ENCODE assay signal across 31 cellular contexts in the genomic region with DNA sequence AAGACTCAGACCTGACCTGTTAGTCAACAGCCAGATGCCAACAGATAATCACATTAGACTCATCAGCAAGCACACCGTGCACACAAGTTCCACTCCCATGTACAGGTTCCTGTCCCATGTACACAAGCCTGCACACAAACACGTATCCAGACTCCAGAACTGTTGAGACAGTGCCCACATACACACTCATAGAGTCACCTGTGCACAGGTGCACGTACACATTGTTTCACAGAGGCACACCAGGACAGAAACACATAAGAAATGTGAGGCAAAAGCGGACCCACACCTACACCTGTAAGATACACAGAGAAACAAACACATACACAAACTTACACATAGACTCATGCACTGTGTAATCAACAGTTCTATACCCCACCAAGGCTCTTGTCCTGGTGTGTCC.
"Had no signal": no experiment of that assay in that cellular context is flagged by ENCODE, and none has a peak within 500 bp of the region (broad histone marks: within the 10 kb centered on the region; RNA-seq: fewer than 3 reads in every experiment).

No MANE protein-coding gene starts in this region.

- H3K4me3 Mint-ChIP-seq: activated CD8-positive, alpha-beta memory T cell treated with anti-CD3 and anti-CD28 coated beads, Interleukin-2, amount 10 ng/mL, durations not matched to agents 7 days and 5 days; activated CD8-positive, alpha-beta T cell treated with anti-CD3 and anti-CD28 coated beads, Interleukin-2, amount 10 ng/mL, durations not matched to agents 7 days and 5 days; activated naive CD4-positive, alpha-beta T cell treated with anti-CD3 and anti-CD28 coated beads, Interleukin-2, amount 50 U/mL, for 24 hours; activated naive CD8-positive, alpha-beta T cell treated with anti-CD3 and anti-CD28 coated beads, Interleukin-2, amount 50 U/mL, for 24 hours; central memory CD8-positive, alpha-beta T cell; mesothelial cell of epicardium; nephron progenitor cell; stimulated activated memory B cell treated with anti-CD40 and anti-IgM and Interleukin-4, amounts not matched to agents 10 μg/mL and 1 μg/mL and 100 μg/mL, for 72 hours; stimulated activated naive CD8-positive, alpha-beta T cell treated with anti-CD3 and anti-CD28 coated beads, Interleukin-15, amount 100 ng/mL, for 72 hours had no signal

- H3K9me3 Mint-ChIP-seq: activated naive CD4-positive, alpha-beta T cell treated with anti-CD3 and anti-CD28 coated beads, Interleukin-2, amount 50 U/mL, for 24 hours; activated naive CD8-positive, alpha-beta T cell treated with anti-CD3 and anti-CD28 coated beads, Interleukin-2, amount 50 U/mL, for 24 hours; central memory CD8-positive, alpha-beta T cell; stimulated activated naive CD8-positive, alpha-beta T cell treated with anti-CD3 and anti-CD28 coated beads, Interleukin-15, amount 100 ng/mL, for 72 hours had no signal

- H3K27ac ChIP-seq: gastrocnemius medialis, hepatocyte, right atrium auricular region, thyroid gland, upper lobe of right lung had no signal

- H3K27ac Mint-ChIP-seq: activated CD8-positive, alpha-beta memory T cell treated with anti-CD3 and anti-CD28 coated beads, Interleukin-2, amount 10 ng/mL, durations not matched to agents 7 days and 5 days; activated naive CD4-positive, alpha-beta T cell treated with anti-CD3 and anti-CD28 coated beads, Interleukin-2, amount 50 U/mL, for 24 hours; activated naive CD8-positive, alpha-beta T cell treated with anti-CD3 and anti-CD28 coated beads, Interleukin-2, amount 50 U/mL, for 24 hours; mesothelial cell of epicardium; naive B cell; nephron progenitor cell; stimulated activated memory B cell treated with anti-CD40 and anti-IgM and Interleukin-4, amounts not matched to agents 10 μg/mL and 1 μg/mL and 100 μg/mL, for 72 hours; stimulated activated naive CD8-positive, alpha-beta T cell treated with anti-CD3 and anti-CD28 coated beads, Interleukin-15, amount 100 ng/mL, for 72 hours had no signal

- H3K4me3 ChIP-seq: gastrocnemius medialis, hepatocyte, right atrium auricular region, smooth muscle cell, thyroid gland, upper lobe of right lung had no signal

- H3K27me3 ChIP-seq: hepatocyte, right atrium auricular region, thyroid gland, upper lobe of right lung had no signal

- H3K27me3 Mint-ChIP-seq: activated naive CD4-positive, alpha-beta T cell treated with anti-CD3 and anti-CD28 coated beads, Interleukin-2, amount 50 U/mL, for 24 hours; activated naive CD8-positive, alpha-beta T cell treated with anti-CD3 and anti-CD28 coated beads, Interleukin-2, amount 50 U/mL, for 24 hours; naive B cell; stimulated activated naive CD8-positive, alpha-beta T cell treated with anti-CD3 and anti-CD28 coated beads, Interleukin-15, amount 100 ng/mL, for 72 hours had no signal

- H3K36me3 Mint-ChIP-seq: activated naive CD4-positive, alpha-beta T cell treated with anti-CD3 and anti-CD28 coated beads, Interleukin-2, amount 50 U/mL, for 24 hours; mesothelial cell of epicardium; naive B cell; stimulated activated memory B cell treated with anti-CD40 and anti-IgM and Interleukin-4, amounts not matched to agents 10 μg/mL and 1 μg/mL and 100 μg/mL, for 72 hours had no signal

- H3K36me3 ChIP-seq: gastrocnemius medialis, right atrium auricular region, thyroid gland, upper lobe of right lung had no signal

- H3K9me3 ChIP-seq: gastrocnemius medialis, right atrium auricular region, thyroid gland, upper lobe of right lung had no signal

- DNase-seq: activated CD4-positive, alpha-beta T cell treated with anti-CD3 and anti-CD28 coated beads for 1 hour; activated CD4-positive, alpha-beta T cell treated with anti-CD3 and anti-CD28 coated beads, Interleukin-2, amount 50 U/mL, for 1 hour; activated CD8-positive, alpha-beta memory T cell treated with anti-CD3 and anti-CD28 coated beads, Interleukin-2, amount 10 ng/mL, durations not matched to agents 7 days and 5 days; activated CD8-positive, alpha-beta T cell treated with anti-CD3 and anti-CD28 coated beads, Interleukin-2, amount 10 ng/mL, durations not matched to agents 7 days and 5 days; activated gamma-delta T cell treated with Interleukin-2 at 50 U/mL for 16 hours; activated naive CD8-positive, alpha-beta T cell treated with anti-CD3 and anti-CD28 coated beads, Interleukin-2, amount 50 U/mL, for 24 hours; activated T-cell treated with anti-CD3 and anti-CD28 coated beads for 4 hours; amygdala; dermis blood vessel endothelial cell; effector CD8-positive, alpha-beta T cell; gastrocnemius medialis; left cardiac atrium; left ventricle myocardium superior; naive B cell; nephron progenitor cell; nucleus accumbens; stimulated activated CD4-positive, alpha-beta T cell treated with anti-CD3 and anti-CD28 coated beads, Interleukin-1b, Interleukin-23, amount 100 ng/mL, for 48 hours; stimulated activated CD4-positive, alpha-beta T cell treated with anti-CD3 and anti-CD28 coated beads, Interleukin-4, amount 100 ng/mL, for 4 hours; stimulated activated CD8-positive, alpha-beta memory T cell treated with anti-CD3 and anti-CD28 coated beads, Interleukin-4, amount 100 ng/mL, for 48 hours; stimulated activated naive CD8-positive, alpha-beta T cell treated with anti-CD3 and anti-CD28 coated beads, Interleukin-15, amount 100 ng/mL, for 72 hours; substantia nigra; T-helper 2 cell; thyroid gland; upper lobe of right lung had no signal
